In the genomic region with DNA sequence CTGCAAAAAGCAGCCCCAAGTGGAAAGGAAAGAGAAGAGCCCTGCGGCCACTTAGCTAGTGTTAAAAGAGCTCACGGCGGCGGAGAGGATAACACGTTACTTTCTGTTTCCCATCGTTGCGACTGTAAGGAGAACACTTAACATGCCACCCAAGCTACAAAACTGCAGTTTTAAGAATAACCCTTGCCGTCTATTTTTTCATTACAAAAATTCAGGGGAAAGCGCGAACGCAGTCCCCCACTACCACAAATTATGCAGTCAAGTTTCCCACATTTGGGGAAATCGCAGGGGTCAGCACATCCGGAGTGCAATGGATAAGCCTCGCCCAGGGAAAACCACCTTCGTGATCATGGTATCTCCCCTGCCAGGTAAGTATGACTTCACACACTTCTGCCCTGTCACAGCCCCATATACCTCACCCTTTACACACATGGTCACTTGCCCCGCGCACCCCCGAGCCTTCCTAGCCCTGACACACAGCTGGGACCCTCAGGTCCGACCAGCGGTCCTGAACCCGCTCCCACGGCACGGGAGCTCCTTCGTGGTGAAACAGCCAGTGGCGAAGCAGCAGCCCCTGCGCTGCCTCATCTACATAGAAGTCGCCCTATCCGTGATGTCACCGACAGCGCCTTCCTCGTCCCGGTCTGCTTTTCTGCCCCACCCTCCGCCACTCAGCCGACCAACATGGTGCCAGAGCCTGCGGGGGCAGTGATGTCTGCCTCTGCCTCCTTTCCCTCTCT, we compare ENCODE assay signal across 8 cellular contexts.
A peak's percentile ranks its signal among the peaks of the same experiment; 100 is the strongest.
DNase-seq lines count a peak whose midpoint lies in the region; ATAC-seq and TF ChIP-seq lines count a peak whose summit lies in the region.
"Not testable (repeated sequence)": the region's sequence is repeated elsewhere in the genome, so short reads cannot be mapped to it uniquely, and the experiment has no call there.

No MANE protein-coding gene starts in this region.

- TF ChIP-seq CTCF in AG09319 (IDR thresholded peaks at IDR 0.05; ENCODE audit: low read depth, low read length), result not testable (repeated sequence)

- ATAC-seq in GM19043 (IDR thresholded peaks at IDR 0.05; ENCODE audit: low read depth, unreplicated experiment), result peak; percentile 94
- peak; percentile 87 for ATAC-seq in HG03159 (IDR thresholded peaks at IDR 0.05; ENCODE audit: unreplicated experiment)

- DNase-seq in AG09319 (ENCODE audit: extremely low read depth, low read depth) (peak; percentile 46), NCI-H345 treated with DMSO at 0.1 percent for 48 hours (lab: John Stamatoyannopoulos, UW; ENCODE audit: unreplicated experiment) (peak; percentile 70), kidney tubule cell (ENCODE audit: low spot score) (peak; percentile 99)
- DNase-seq in activated CD4-positive, CD25-positive, alpha-beta regulatory T cell treated with anti-CD3 and anti-CD28 coated beads, Interleukin-2, amount 50 U/mL, for 72 hours, result peak; percentile 45
- peak; percentile 87 for DNase-seq in central memory CD4-positive, alpha-beta T cell
- peak; percentile 64 to 88 for DNase-seq in stimulated activated CD4-positive, alpha-beta T cell treated with anti-CD3 and anti-CD28 coated beads, Interleukin-15, amount 100 ng/mL, for 48 hours (ENCODE audit: low read depth in 2 of 2)

Comparison
In these comparisons a context has a peak if more than half of its experiments do, and no peak if none do; other contexts are left out.
1. Peak in every context shown above with its lines: DNase-seq and ATAC-seq.
2. DNase-seq: peak in every context shown above with its lines; median percentile 99 in kidney tubule cell; 87 in central memory CD4-positive, alpha-beta T cell; 76 in stimulated activated CD4-positive, alpha-beta T cell treated with anti-CD3 and anti-CD28 coated beads, Interleukin-15, amount 100 ng/mL, for 48 hours; 70 in NCI-H345 treated with DMSO at 0.1 percent for 48 hours; 46 in AG09319; 45 in activated CD4-positive, CD25-positive, alpha-beta regulatory T cell treated with anti-CD3 and anti-CD28 coated beads, Interleukin-2, amount 50 U/mL, for 72 hours.